24 cellular contexts compared by ENCODE assay signal in genomic region chr14:31990183-31990862, GRCh38.
A peak's percentile ranks its signal among the peaks of the same experiment; 100 is the strongest.
DNase-seq lines count a peak whose midpoint lies in the region; TF ChIP-seq lines count a peak whose summit lies in the region.
"Had no signal": no experiment of that assay in that cellular context is flagged by ENCODE, and none has a peak within 500 bp of the region (broad histone marks: within the 10 kb centered on the region; RNA-seq: fewer than 3 reads in every experiment).

No MANE protein-coding gene starts in this region.

- H3K4me1 ChIP-seq in muscle layer of colon (ENCODE audit: insufficient read depth, low read length) (peaks cover 40% of the 10 kb centered on the region), tibial nerve (peaks cover 0 to 54% (median 7%) of the 10 kb centered on the region in 4 donors)

- H3K27me3 ChIP-seq in muscle layer of colon (ENCODE audit: control insufficient read depth in 1 of 2, insufficient read depth in 2 of 2, low read length in 2 of 2) = no peaks in the 10 kb centered on the region
- H3K27me3 ChIP-seq in tibial nerve = no peaks in the 10 kb centered on the region
- H3K27me3 ChIP-seq: cardiac muscle cell had no signal

- no peaks in the 10 kb centered on the region for H3K36me3 ChIP-seq in muscle layer of colon (ENCODE audit: insufficient read depth, low read length)
- no peaks in the 10 kb centered on the region for H3K36me3 ChIP-seq in tibial nerve
- H3K36me3 ChIP-seq: cardiac muscle cell had no signal

- peak overlapping the region; percentile 32 for H3K27ac ChIP-seq in caudate nucleus (ENCODE audit: low read depth, low read length)
- H3K27ac ChIP-seq in muscle layer of colon (ENCODE audit: low read depth, low read length) = peak overlapping the region; percentile 37
- H3K27ac ChIP-seq in tibial nerve = peak overlapping the region in 3 of 4 donors; percentile 13 to 86 (median 66)
- H3K27ac ChIP-seq: cardiac muscle cell, psoas muscle, VCaP had no signal

- TF ChIP-seq POLR2A in tibial nerve (IDR thresholded peaks at IDR 0.05) = no peak

- TF ChIP-seq EP300 in tibial nerve (IDR thresholded peaks at IDR 0.05) = peak in 1 of 2 donors; percentile 11

- H3K9ac ChIP-seq in muscle layer of colon (ENCODE audit: low read length) = peak overlapping the region; percentile 3

- DNase-seq in NCI-H82 (lab: John Stamatoyannopoulos, UW) (peak; percentile 74), caudate nucleus (lab: John Stamatoyannopoulos, UW) (no peak), tibial nerve (ENCODE audit: low spot score in 2 of 2) (no peak), head of caudate nucleus (no peak), OCI-M2 (lab: John Stamatoyannopoulos, UW; ENCODE audit: unreplicated experiment) (no peak)
- DNase-seq in activated T-cell treated with anti-CD3 and anti-CD28 coated beads, Interleukin-2, amount 50 U/mL, for 1 hour = no peak
- DNase-seq: activated CD4-positive, alpha-beta T cell treated with anti-CD3 and anti-CD28 coated beads, Interleukin-2, amount 50 U/mL, for 4 hours; activated naive CD8-positive, alpha-beta T cell treated with anti-CD3 and anti-CD28 coated beads for 36 hours; activated T-cell treated with anti-CD3 and anti-CD28 coated beads, Interleukin-2, amount 50 U/mL, for 24 hours; AML-193; COR-L47; dorsolateral prefrontal cortex; erythroblast; KG1; NCI-H2081; NCI-H510A treated with DMSO at 0.1 percent for 48 hours; psoas muscle; Right ventricle myocardium superior; stimulated activated naive CD4-positive, alpha-beta T cell treated with Interleukin-2 at 50 U/mL for 16 hours; T-helper 1 cell had no signal

- WGBS in tibial nerve, 2 donors = 30 to 33% methylated on average over 6 of the region's 6 CpGs

- H3K4me3 ChIP-seq in muscle layer of colon (ENCODE audit: low read depth in 1 of 2, low read length in 2 of 2) = no peak overlapping the region
- H3K4me3 ChIP-seq in tibial nerve = no peak overlapping the region
- H3K4me3 ChIP-seq: cardiac muscle cell, lung, psoas muscle had no signal

- intact Hi-C loops in head of caudate nucleus (cut with DNase I) = no loop called here

- H3K9me3 ChIP-seq in muscle layer of colon (ENCODE audit: low read length) (no peaks in the 10 kb centered on the region), tibial nerve (no peaks in the 10 kb centered on the region)

- no peak for TF ChIP-seq CTCF in tibial nerve (IDR thresholded peaks at IDR 0.05)
